ENCODE assay signal across 8 cellular contexts in genomic region chr9:20356392-20357206, GRCh38.
DNase-seq lines count a peak whose midpoint lies in the region; ATAC-seq and TF ChIP-seq lines count a peak whose summit lies in the region.

No MANE protein-coding gene starts in this region.

- no peaks in the 10 kb centered on the region for H3K27me3 ChIP-seq in subcutaneous abdominal adipose tissue (ENCODE audit: control insufficient read depth in 5 of 5, insufficient read depth in 4 of 5, low read length in 5 of 5)

- no peaks in the 10 kb centered on the region for H3K27me3 Mint-ChIP-seq in nephron progenitor cell (ENCODE audit: low read depth, poor library complexity)

- H3K36me3 ChIP-seq in subcutaneous abdominal adipose tissue (ENCODE audit: control insufficient read depth in 5 of 5, insufficient read depth in 5 of 5, low read length in 5 of 5), result peaks cover 5 to 9% (median 5%) of the 10 kb centered on the region in 5 donors

- H3K9ac ChIP-seq in subcutaneous abdominal adipose tissue (ENCODE audit: low read length in 5 of 5), result peak overlapping the region in 2 of 5 donors; percentile 3 to 17

- peaks cover 61% of the 10 kb centered on the region for H3K36me3 Mint-ChIP-seq in nephron progenitor cell (ENCODE audit: low read depth)

- DNase-seq in NCI-H526 (lab: John Stamatoyannopoulos, UW) (peak; percentile 54 to 89), activated T-cell treated with anti-CD3 and anti-CD28 coated beads for 48 hours (ENCODE audit: low read depth) (peak; percentile 22), fibroblast of mammary gland (ENCODE audit: low read depth) (peak; percentile 86), nephron progenitor cell (peak; percentile 62)

- peak; percentile 57 for ATAC-seq in HG03159 (IDR thresholded peaks at IDR 0.05; ENCODE audit: unreplicated experiment)
- no peak for ATAC-seq in HG02938 (IDR thresholded peaks at IDR 0.05; ENCODE audit: unreplicated experiment)

- peak overlapping the region; percentile 76 for H3K4me3 Mint-ChIP-seq in nephron progenitor cell

- peaks cover 0 to 18% (median 9%) of the 10 kb centered on the region in 5 donors for H3K4me1 ChIP-seq in subcutaneous abdominal adipose tissue (ENCODE audit: control insufficient read depth in 5 of 5, insufficient read depth in 5 of 5, low read length in 5 of 5)

- peaks cover 93% of the 10 kb centered on the region for H3K4me1 Mint-ChIP-seq in nephron progenitor cell

- peak overlapping the region; percentile 18 for H3K27ac ChIP-seq in subcutaneous abdominal adipose tissue (ENCODE audit: low read depth, low read length)

- H3K27ac Mint-ChIP-seq in nephron progenitor cell, result peak overlapping the region; percentile 99

- H3K4me3 ChIP-seq in fibroblast of mammary gland (ENCODE audit: control insufficient read depth, low read depth, low read length), result peak overlapping the region; percentile 9
- H3K4me3 ChIP-seq in subcutaneous abdominal adipose tissue (ENCODE audit: low read depth in 1 of 5, low read length in 5 of 5), result peak overlapping the region; percentile 33 to 48 (median 40)

- peak; percentile 74 for TF ChIP-seq CTCF in GM12872 (IDR thresholded peaks at IDR 0.05; ENCODE audit: insufficient read depth, low read depth, low read length)
- peak; percentile 75 for TF ChIP-seq CTCF in fibroblast of mammary gland (conservative IDR thresholded peaks at IDR 0.05; ENCODE audit: control insufficient read depth, insufficient read depth, low read depth, low read length)
- TF ChIP-seq CTCF in nephron progenitor cell (IDR thresholded peaks at IDR 0.05), result peak; percentile 67

- no peaks in the 10 kb centered on the region for H3K9me3 ChIP-seq in subcutaneous abdominal adipose tissue (ENCODE audit: control insufficient read depth in 5 of 5, low read length in 5 of 5)

- no peaks in the 10 kb centered on the region for H3K9me3 Mint-ChIP-seq in nephron progenitor cell

Comparison
In these comparisons a context has a peak if more than half of its experiments do, and no peak if none do; other contexts are left out.
1. DNase-seq: peak in every context shown above with its lines; median percentile 86 in fibroblast of mammary gland; 72 in NCI-H526; 62 in nephron progenitor cell; 22 in activated T-cell treated with anti-CD3 and anti-CD28 coated beads for 48 hours.